8 cellular contexts compared by ENCODE assay signal in the genomic region with DNA sequence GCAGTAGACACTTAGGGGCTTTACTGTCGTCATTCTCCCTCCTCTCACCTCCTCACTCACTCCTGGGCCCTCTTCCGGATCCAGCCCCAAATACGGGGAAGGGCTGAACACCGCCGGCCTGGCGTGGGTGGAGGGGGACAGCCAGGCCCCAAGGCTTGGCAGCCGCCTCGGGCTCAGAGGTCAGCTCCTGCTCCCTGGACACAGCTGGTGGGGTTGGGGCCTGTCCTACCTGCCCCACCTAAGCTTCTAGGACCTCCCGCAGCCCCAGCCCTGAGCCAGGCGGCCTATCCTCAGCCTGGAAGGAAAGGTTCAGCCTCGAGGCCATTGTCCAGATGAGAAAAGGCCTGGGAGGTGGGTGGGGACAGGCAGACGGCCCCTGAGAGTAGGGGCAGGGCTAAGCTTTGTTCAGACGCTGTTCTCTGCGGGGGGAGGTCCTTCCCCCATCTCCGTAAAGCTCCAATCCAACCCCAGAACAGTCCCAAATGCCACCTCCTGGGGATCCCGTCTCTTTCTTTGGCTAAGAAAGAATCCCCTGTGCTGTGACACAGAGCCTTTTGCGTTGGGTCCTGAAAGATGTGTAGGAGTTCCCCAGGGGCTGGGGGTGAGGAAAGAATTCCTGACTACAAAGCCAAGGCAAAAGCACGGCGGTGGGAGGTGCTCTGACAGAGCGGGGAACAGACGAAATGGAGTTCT. TPM values are rescaled to one million over a fixed set of nuclear protein-coding genes. Genes with fewer than 3 reads are reported as not detected.
A peak's percentile ranks its signal among the peaks of the same experiment; 100 is the strongest.
DNase-seq lines count a peak whose midpoint lies in the region; ATAC-seq and TF ChIP-seq lines count a peak whose summit lies in the region.

No MANE protein-coding gene starts in this region.

- TF ChIP-seq CTCF in thyroid gland (IDR thresholded peaks at IDR 0.05) = no peak

- peaks cover 18% of the 10 kb centered on the region for H3K4me1 Mint-ChIP-seq in activated CD4-positive, alpha-beta T cell treated with anti-CD3 and anti-CD28 coated beads for 36 hours

- intact Hi-C loops in activated CD4-positive, alpha-beta T cell treated with anti-CD3 and anti-CD28 coated beads for 36 hours (cut with DNase I, micrococcal nuclease) = loop anchor here (1.0 to 5.0 kb wide), 8 partner anchors 34 to 252 kb away; a partner anchor contains a TSS
- intact Hi-C loops in thyroid gland (cut with DNase I) = no loop called here

- no peaks in the 10 kb centered on the region for H3K27me3 Mint-ChIP-seq in activated CD4-positive, alpha-beta T cell treated with anti-CD3 and anti-CD28 coated beads for 36 hours

- CTCF ChIA-PET in activated CD4-positive, alpha-beta T cell treated with anti-CD3 and anti-CD28 coated beads for 36 hours (lab: Charles Lee) = interaction anchor here (0.8 to 1.2 kb wide), 3 partner anchors 82 to 191 kb away, joined by 3 to 5 read pairs (median 4); no protein-coding TSS in a partner anchor

- peak overlapping the region in 1 of 3 donors; percentile 10 for H3K4me3 ChIP-seq in thyroid gland (replicated peaks in 1 of 3)

- peak overlapping the region; percentile 56 for H3K4me3 Mint-ChIP-seq in activated CD4-positive, alpha-beta T cell treated with anti-CD3 and anti-CD28 coated beads for 36 hours

- peak overlapping the region in 2 of 3 donors; percentile 49 to 50 for H3K27ac ChIP-seq in thyroid gland

- no peaks in the 10 kb centered on the region for H3K9me3 ChIP-seq in thyroid gland

- peak in 1 of 2 donors; percentile 7 for TF ChIP-seq POLR2A in thyroid gland (IDR thresholded peaks at IDR 0.05)

- no peak for DNase-seq in activated CD4-positive, alpha-beta T cell treated with anti-CD3 and anti-CD28 coated beads for 36 hours
- DNase-seq in activated CD4-positive, alpha-beta T cell treated with anti-CD3 and anti-CD28 coated beads, Interleukin-2, amount 50 U/mL, for 48 hours = no peak
- DNase-seq in astrocyte of the hippocampus (ENCODE audit: low read depth, low spot score) (peak; percentile 46), iris pigment epithelial cell (ENCODE audit: low read depth) (peak; percentile 28), thyroid gland (peak in 1 of 2 donors; percentile 14), nucleus accumbens (lab: John Stamatoyannopoulos, UW) (no peak), SKM-1 (lab: John Stamatoyannopoulos, UW; ENCODE audit: unreplicated experiment) (no peak)
- no peak for DNase-seq in stimulated activated CD4-positive, alpha-beta T cell treated with anti-CD3 and anti-CD28 coated beads, Interleukin-12 subunit alpha, Interleukin-12 subunit beta, amount 100 ng/mL, for 4 hours

- no peaks in the 10 kb centered on the region for H3K27me3 ChIP-seq in thyroid gland

- ATAC-seq in activated CD4-positive, alpha-beta T cell treated with anti-CD3 and anti-CD28 coated beads for 36 hours = no peak

- H3K9me3 Mint-ChIP-seq in activated CD4-positive, alpha-beta T cell treated with anti-CD3 and anti-CD28 coated beads for 36 hours (ENCODE audit: low read depth) = no peaks in the 10 kb centered on the region

- no peaks in the 10 kb centered on the region for H3K36me3 ChIP-seq in thyroid gland

- peak overlapping the region; percentile 55 for H3K27ac Mint-ChIP-seq in activated CD4-positive, alpha-beta T cell treated with anti-CD3 and anti-CD28 coated beads for 36 hours

- H3K4me1 ChIP-seq in thyroid gland = peaks cover 8 to 12% of the 10 kb centered on the region in 2 donors

- H3K36me3 Mint-ChIP-seq in activated CD4-positive, alpha-beta T cell treated with anti-CD3 and anti-CD28 coated beads for 36 hours (ENCODE audit: low read depth) = no peaks in the 10 kb centered on the region

- POLR2A ChIA-PET in activated CD4-positive, alpha-beta T cell treated with anti-CD3 and anti-CD28 coated beads for 36 hours (lab: Charles Lee) = no interaction called here

- 35 to 49% methylated on average over 15 to 21 of the region's 21 CpGs for WGBS in thyroid gland, 2 donors

RNA-seq across cellular contexts. Expression of a gene that starts 0.9 kb away (rescaled TPM):
- total RNA-seq in activated CD4-positive, alpha-beta T cell treated with anti-CD3 and anti-CD28 coated beads for 36 hours = 10 to 100 TPM; 17.5 to 18.4 TPM
- total RNA-seq in thyroid gland = 10 to 100 TPM; 14.5 to 19.4 (median 17.5) TPM

RNA-seq across cellular contexts. Expression of a gene that starts 34.0 kb away (rescaled TPM):
- 100 to 1,000 TPM; 282 to 364 TPM for total RNA-seq in activated CD4-positive, alpha-beta T cell treated with anti-CD3 and anti-CD28 coated beads for 36 hours
- 100 to 1,000 TPM; 231 to 259 (median 241) TPM for total RNA-seq in thyroid gland

RNA-seq across cellular contexts. Expression of a gene that starts 35.9 kb away (rescaled TPM):
- total RNA-seq in activated CD4-positive, alpha-beta T cell treated with anti-CD3 and anti-CD28 coated beads for 36 hours = 1 to 10 TPM; 3.3 to 5.2 TPM
- 10 to 100 TPM; 25.7 to 47.0 (median 34.9) TPM for total RNA-seq in thyroid gland

RNA-seq across cellular contexts. Expression of a gene that starts 40.9 kb away (rescaled TPM):
- total RNA-seq in activated CD4-positive, alpha-beta T cell treated with anti-CD3 and anti-CD28 coated beads for 36 hours = 100 to 1,000 TPM; 163 to 168 TPM
- 100 to 1,000 TPM; 123 to 169 (median 159) TPM for total RNA-seq in thyroid gland

Comparison
In these comparisons a context has a peak if more than half of its experiments do, and no peak if none do; other contexts are left out.
1. DNase-seq: peak in astrocyte of the hippocampus (single experiment) and iris pigment epithelial cell (single experiment); none in activated CD4-positive, alpha-beta T cell treated with anti-CD3 and anti-CD28 coated beads for 36 hours (single experiment), activated CD4-positive, alpha-beta T cell treated with anti-CD3 and anti-CD28 coated beads, Interleukin-2, amount 50 U/mL, for 48 hours (0 of 2), stimulated activated CD4-positive, alpha-beta T cell treated with anti-CD3 and anti-CD28 coated beads, Interleukin-12 subunit alpha, Interleukin-12 subunit beta, amount 100 ng/mL, for 4 hours (single experiment), nucleus accumbens (0 of 56) and SKM-1 (single experiment).
2. RNA of a gene that starts 35.9 kb away (total RNA-seq): 25.7 to 47.0 TPM in thyroid gland; 3.3 to 5.2 TPM in activated CD4-positive, alpha-beta T cell treated with anti-CD3 and anti-CD28 coated beads for 36 hours; every median in the first group is over 4 times any median in the second.